Comparison of ENCODE assay signal across 8 cellular contexts in genomic region chr16:56932588-56933265, GRCh38. TPM values are rescaled to one million over a fixed set of nuclear protein-coding genes. Genes with fewer than 3 reads are reported as not detected.
DNase-seq lines count a peak whose midpoint lies in the region; ATAC-seq, FAIRE-seq and TF ChIP-seq lines count a peak whose summit lies in the region.

No MANE protein-coding gene starts in this region.

- H3K27me3 ChIP-seq in heart left ventricle, result no peaks in the 10 kb centered on the region
- H3K27me3 ChIP-seq in pancreas, result no peaks in the 10 kb centered on the region

- WGBS in heart left ventricle, 4 donors, result 0% methylated on average over 17 to 26 of the region's 26 CpGs
- 0 to 1% methylated on average over 26 of the region's 26 CpGs for WGBS in pancreas, 2 donors

- H3K36me3 ChIP-seq in heart left ventricle (peaks cover 0 to 40% (median 28%) of the 10 kb centered on the region in 9 donors), pancreas (peaks cover 0 to 45% (median 23%) of the 10 kb centered on the region in 3 donors)

- H3K4me1 ChIP-seq in heart left ventricle, result peaks cover 0 to 55% (median 44%) of the 10 kb centered on the region in 12 donors
- peaks cover 7 to 46% (median 10%) of the 10 kb centered on the region in 3 donors for H3K4me1 ChIP-seq in pancreas

- FAIRE-seq in pancreas (lab: Jason Lieb, UNC), result no peak

- peak overlapping the region; percentile 96 to 100 (median 99) for H3K27ac ChIP-seq in heart left ventricle
- peak overlapping the region; percentile 99 to 100 (median 99) for H3K27ac ChIP-seq in pancreas

- ATAC-seq in heart left ventricle (peak; percentile 77 to 83 (median 79)), pancreas (peak; percentile 43 to 74 (median 63))

- TF ChIP-seq CTCF in heart left ventricle (IDR thresholded peaks at IDR 0.05), result peak in 2 of 12 donors; percentile 0 to 12
- TF ChIP-seq CTCF in pancreas (IDR thresholded peaks at IDR 0.05), result no peak

- peak in 1 of 2 donors; percentile 70 for TF ChIP-seq POLR2A in heart left ventricle (IDR thresholded peaks at IDR 0.05)

- DNase-seq in NCI-H524 (lab: John Stamatoyannopoulos, UW), result peak; percentile 54 to 57
- DNase-seq in NCI-H524 treated with DMSO at 0.1 percent for 48 hours (lab: John Stamatoyannopoulos, UW), result no peak
- DNase-seq in HUDEP-2 (lab: John Stamatoyannopoulos, UW; ENCODE audit: unreplicated experiment in 76 of 76), result peak in 57 of 76 experiments; percentile 5 to 70 (median 41)
- peak; percentile 43 for DNase-seq in SHP77 treated with DMSO at 0.1 percent for 48 hours (lab: John Stamatoyannopoulos, UW)
- DNase-seq in amygdala (lab: John Stamatoyannopoulos, UW), result peak in 53 of 56 donors; percentile 26 to 80 (median 60)
- peak; percentile 83 to 88 (median 85) for DNase-seq in heart left ventricle
- peak; percentile 78 to 91 (median 81) for DNase-seq in pancreas
- DNase-seq in 8988T, result no peak

- H3K9me3 ChIP-seq in heart left ventricle (no peaks in the 10 kb centered on the region), pancreas (no peaks in the 10 kb centered on the region)

- intact Hi-C loops in heart left ventricle (cut with DNase I) (loop anchor here in 8 of 10 donors (2.0 to 10.0 kb wide), 3 partner anchors 56 to 68 kb away; partner anchors contain the start of genes SLC12A3 (in 8 of the 8) and NLRC5 (in 1 of the 8)), pancreas (cut with DNase I) (loop anchor here in 1 of 3 donors (5.0 kb wide), 1 partner anchor 60 kb away; no protein-coding TSS in a partner anchor)

- peak overlapping the region; percentile 64 to 100 (median 94) for H3K4me3 ChIP-seq in heart left ventricle
- peak overlapping the region; percentile 99 to 100 (median 99) for H3K4me3 ChIP-seq in pancreas

RNA-seq across cellular contexts. Expression of gene HERPUD1, which starts 0.8 kb away (rescaled TPM):
- total RNA-seq in heart left ventricle (100 to 1,000 TPM in 8 of 9 donors, 10 to 100 TPM in 1; 86.9 to 197 (median 117) TPM), pancreas (100 to 1,000 TPM; 165 to 298 (median 238) TPM)
- polyA plus RNA-seq in heart left ventricle (100 to 1,000 TPM in 1 of 2 donors, 10 to 100 TPM in 1; 41.4 to 226 TPM), pancreas (100 to 1,000 TPM in 1 of 2 donors, 10 to 100 TPM in 1; 78.2 to 144 TPM)

RNA-seq across cellular contexts. Expression of gene CETP, which starts 29.0 kb away (rescaled TPM):
- total RNA-seq in heart left ventricle (1 to 10 TPM in 2 of 9 donors, under 1 TPM in 5, not detected in 2; 0.23 to 3.1 (median 0.30) TPM), pancreas (under 1 TPM in 5 of 6 donors, not detected in 1; 0.12 to 0.28 (median 0.21) TPM)
- polyA plus RNA-seq in heart left ventricle (under 1 TPM in 1 of 2 donors, not detected in 1; 0.32 TPM), pancreas (1 to 10 TPM in 1 of 2 donors, under 1 TPM in 1; 0.26 to 1.0 TPM)

RNA-seq across cellular contexts. Expression of gene NLRC5, which starts 56.6 kb away (rescaled TPM):
- total RNA-seq in heart left ventricle (10 to 100 TPM in 4 of 9 donors, 1 to 10 TPM in 5; 5.8 to 98.6 (median 9.9) TPM), pancreas (10 to 100 TPM in 2 of 6 donors, 1 to 10 TPM in 4; 4.6 to 18.5 (median 6.0) TPM)
- polyA plus RNA-seq in heart left ventricle (10 to 100 TPM in 1 of 2 donors, 1 to 10 TPM in 1; 6.8 to 11.8 TPM), pancreas (10 to 100 TPM; 20.1 to 26.6 TPM)

Comparison
In these comparisons a context has a peak if more than half of its experiments do, and no peak if none do; other contexts are left out.
1. DNase-seq: peak in NCI-H524 (2 of 2), HUDEP-2 (57 of 76), SHP77 treated with DMSO at 0.1 percent for 48 hours (single experiment), amygdala (53 of 56), heart left ventricle (5 of 5) and pancreas (6 of 6); none in NCI-H524 treated with DMSO at 0.1 percent for 48 hours (single experiment) and 8988T (single experiment).